In genomic region chr17:50508573-50509460, GRCh38 we compare ENCODE assay signal across 9 cellular contexts. TPM values are rescaled to one million over a fixed set of nuclear protein-coding genes. Genes with fewer than 3 reads are reported as not detected.
DNase-seq lines count a peak whose midpoint lies in the region; ATAC-seq and TF ChIP-seq lines count a peak whose summit lies in the region.
"Had no signal": no experiment of that assay in that cellular context is flagged by ENCODE, and none has a peak within 500 bp of the region (broad histone marks: within the 10 kb centered on the region; RNA-seq: fewer than 3 reads in every experiment).

No MANE protein-coding gene starts in this region.

- H3K36me3 ChIP-seq in DND-41 (ENCODE audit: insufficient read depth, low read length), result no peaks in the 10 kb centered on the region
- H3K36me3 ChIP-seq in SJSA1, result no peaks in the 10 kb centered on the region

- H4K20me1 ChIP-seq in DND-41 (ENCODE audit: insufficient read depth, low read length), result no peaks in the 10 kb centered on the region

- H3K36me3 Mint-ChIP-seq in progenitor cell of endocrine pancreas (ENCODE audit: insufficient read depth), result no peaks in the 10 kb centered on the region

- H3K9me3 ChIP-seq in DND-41 (ENCODE audit: insufficient read depth, low read length, severe bottlenecking) (no peaks in the 10 kb centered on the region), SJSA1 (replicated peaks) (no peaks in the 10 kb centered on the region)

- H3K4me3 ChIP-seq in DND-41 (ENCODE audit: low read depth in 1 of 2, low read length in 2 of 2), result peak overlapping the region; percentile 42 to 79
- H3K4me3 ChIP-seq in SJSA1, result peak overlapping the region; percentile 36
- H3K4me3 ChIP-seq in fibroblast of pulmonary artery (replicated peaks; ENCODE audit: low read depth, low read length), result peak overlapping the region; percentile 54

- peaks cover 12% of the 10 kb centered on the region for H3K27me3 Mint-ChIP-seq in progenitor cell of endocrine pancreas

- peak; percentile 20 for TF ChIP-seq CTCF in DND-41 (IDR thresholded peaks at IDR 0.05; ENCODE audit: borderline replicate concordance, extremely low read depth, low read length, poor library complexity, severe bottlenecking)
- no peak for TF ChIP-seq CTCF in fibroblast of pulmonary artery (IDR thresholded peaks at IDR 0.05; ENCODE audit: low read length, missing control alignments)
- no peak for TF ChIP-seq CTCF in progenitor cell of endocrine pancreas (IDR thresholded peaks at IDR 0.05; ENCODE audit: unreplicated experiment)

- H3K4me1 Mint-ChIP-seq in progenitor cell of endocrine pancreas (ENCODE audit: low read depth), result peaks cover 18% of the 10 kb centered on the region

- H3K9ac ChIP-seq in DND-41 (ENCODE audit: low read depth, low read length), result peak overlapping the region; percentile 72

- no peak for DNase-seq in DND-41
- no peak for DNase-seq in SJSA1 (ENCODE audit: low read depth in 1 of 2, low spot score in 2 of 2)
- DNase-seq in fibroblast of pulmonary artery (ENCODE audit: low read depth), result no peak
- no peak for DNase-seq in progenitor cell of endocrine pancreas (ENCODE audit: low spot score, unreplicated experiment)
- DNase-seq in hippocampal formation (lab: John Stamatoyannopoulos, UW), result no peak
- no peak for DNase-seq in germinal center (ENCODE audit: low spot score)
- no peak for DNase-seq in NCI-H187 treated with DMSO at 0.1 percent for 48 hours (lab: John Stamatoyannopoulos, UW)
- no peak for DNase-seq in RPMI8226

- peak overlapping the region; percentile 73 for H2AFZ ChIP-seq in DND-41 (ENCODE audit: low read depth, low read length)

- peaks cover 33% of the 10 kb centered on the region for H3K4me1 ChIP-seq in DND-41 (ENCODE audit: insufficient read depth, low read length)
- H3K4me1 ChIP-seq in SJSA1 (replicated peaks), result peaks cover 9% of the 10 kb centered on the region

- peak overlapping the region; percentile 71 for H3K4me2 ChIP-seq in DND-41 (ENCODE audit: insufficient read depth, low read length)

- no peak for ATAC-seq in DND-41 (ENCODE audit: insufficient read depth, low read depth)
- ATAC-seq: HCT116 had no signal

- H3K9me3 Mint-ChIP-seq in progenitor cell of endocrine pancreas (ENCODE audit: low read depth), result no peaks in the 10 kb centered on the region

- H3K27ac ChIP-seq in DND-41 (ENCODE audit: low read length), result peak overlapping the region; percentile 69
- no peak overlapping the region for H3K27ac ChIP-seq in SJSA1

- peak overlapping the region; percentile 56 for H3K27ac Mint-ChIP-seq in progenitor cell of endocrine pancreas

- H3K27me3 ChIP-seq in DND-41 (ENCODE audit: insufficient read depth, low read length, poor library complexity), result peaks cover 8% of the 10 kb centered on the region
- peaks cover 19% of the 10 kb centered on the region; the same call in 1 of the 2 replicates for H3K27me3 ChIP-seq in SJSA1 (replicated peaks)

- no peaks in the 10 kb centered on the region for H3K79me2 ChIP-seq in DND-41 (ENCODE audit: insufficient read depth, low read length)

- peak overlapping the region; percentile 77 for H3K4me3 Mint-ChIP-seq in progenitor cell of endocrine pancreas (ENCODE audit: low read depth)

RNA-seq across cellular contexts. Expression of gene MYCBPAP, which starts 0.6 kb away (rescaled TPM):
- total RNA-seq in SJSA1 (2014; rRNA removed; shearing (Covaris generic)), result not detected in 2 replicates
- 1.7 and 3.5 TPM in 2 replicates for total RNA-seq in progenitor cell of endocrine pancreas

RNA-seq across cellular contexts. Expression of gene EPN3, which starts 23.7 kb away (rescaled TPM):
- total RNA-seq in SJSA1 (2014; rRNA removed; shearing (Covaris generic)), result 0.03 TPM in 1 of 2 replicates, not detected in the other
- 8.5 and 9.1 TPM in 2 replicates for total RNA-seq in progenitor cell of endocrine pancreas

RNA-seq across cellular contexts. Expression of gene RSAD1, which starts 30.2 kb away (rescaled TPM):
- total RNA-seq in SJSA1 (2014; rRNA removed; shearing (Covaris generic)), result 10.0 and 15.8 TPM in 2 replicates
- total RNA-seq in progenitor cell of endocrine pancreas, result 34.4 and 40.7 TPM in 2 replicates

RNA-seq across cellular contexts. Expression of gene SPATA20, which starts 38.2 kb away (rescaled TPM):
- total RNA-seq in SJSA1 (2014; rRNA removed; shearing (Covaris generic)), result 35.7 and 50.7 TPM in 2 replicates
- total RNA-seq in progenitor cell of endocrine pancreas, result 84.1 and 90.3 TPM in 2 replicates

RNA-seq across cellular contexts. Expression of gene CHAD, which starts 40.1 kb away (rescaled TPM):
- not detected in 2 replicates for total RNA-seq in SJSA1 (2014; rRNA removed; shearing (Covaris generic))
- not detected in 2 replicates for total RNA-seq in progenitor cell of endocrine pancreas
